Comparison of ENCODE assay signal across 8 cellular contexts in the genomic region with DNA sequence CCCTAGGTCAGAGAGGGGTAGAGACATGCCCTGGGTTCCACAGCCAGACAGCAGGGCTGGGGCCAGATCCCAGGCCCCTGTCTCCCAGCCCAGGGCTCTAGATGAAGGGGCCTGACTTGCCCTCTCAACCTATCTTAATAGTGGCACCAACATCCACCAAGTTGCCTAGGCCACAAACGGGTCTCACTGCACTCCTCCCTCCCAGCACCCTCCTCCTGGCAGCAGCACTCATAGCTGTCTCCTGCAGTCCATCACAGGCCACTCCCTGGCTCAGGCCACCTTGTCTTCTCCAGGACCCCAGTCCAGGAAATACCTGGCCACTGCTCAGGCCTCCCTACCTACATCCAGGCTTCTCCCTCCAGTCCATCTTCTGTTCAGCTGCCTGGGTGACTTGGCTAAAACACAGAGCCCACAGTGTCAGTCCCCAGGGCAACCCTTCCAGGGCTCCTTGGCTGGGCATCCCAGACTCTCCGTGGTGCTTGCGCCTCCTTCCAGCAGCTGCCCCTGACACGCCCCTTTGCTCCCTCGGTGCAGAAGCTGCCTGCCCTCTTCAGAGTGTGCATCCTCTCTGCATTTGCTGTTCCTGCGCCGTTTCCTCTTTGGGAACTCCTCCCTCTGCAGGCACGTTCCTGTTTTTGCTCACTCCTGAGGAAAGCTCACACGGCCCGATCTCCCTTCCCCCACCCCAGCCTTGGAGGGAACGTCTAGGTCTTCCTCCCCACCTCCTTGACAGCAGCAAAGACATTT. TPM values are rescaled to one million over a fixed set of nuclear protein-coding genes. Genes with fewer than 3 reads are reported as not detected.
A peak's percentile ranks its signal among the peaks of the same experiment; 100 is the strongest.
DNase-seq lines count a peak whose midpoint lies in the region; ATAC-seq and TF ChIP-seq lines count a peak whose summit lies in the region.

No MANE protein-coding gene starts in this region.

- peak in 1 of 4 donors; percentile 30 for TF ChIP-seq POLR2A in esophagus squamous epithelium (IDR thresholded peaks at IDR 0.05)

- no peak overlapping the region for H3K4me3 ChIP-seq in esophagus squamous epithelium

- DNase-seq in D341Med (ENCODE audit: low spot score) (peak; percentile 11), RPMI7951 (ENCODE audit: low read depth) (peak; percentile 46), esophagus squamous epithelium (lab: John Stamatoyannopoulos, UW) (no peak), omental fat pad (ENCODE audit: low spot score) (no peak), kidney tubule cell (ENCODE audit: low spot score) (no peak), A172 (ENCODE audit: low spot score) (no peak), NCI-H1436 (lab: John Stamatoyannopoulos, UW) (no peak)

- TF ChIP-seq CTCF in esophagus squamous epithelium (IDR thresholded peaks at IDR 0.05): peak in 1 of 6 experiments; percentile 6
- TF ChIP-seq CTCF in omental fat pad (IDR thresholded peaks at IDR 0.05): no peak

- intact Hi-C loops in esophagus squamous epithelium (cut with DNase I): no loop called here

- peak; percentile 54 for ATAC-seq in omental fat pad (ENCODE audit: low FRiP score)
- ATAC-seq in HG02885 (IDR thresholded peaks at IDR 0.05; ENCODE audit: poor library complexity, unreplicated experiment): no peak

- H3K27me3 ChIP-seq in esophagus squamous epithelium: no peaks in the 10 kb centered on the region

- peaks cover 0 to 7% (median 0%) of the 10 kb centered on the region in 3 donors for H3K9me3 ChIP-seq in esophagus squamous epithelium

- no peaks in the 10 kb centered on the region for H3K36me3 ChIP-seq in esophagus squamous epithelium

- H3K27ac ChIP-seq in esophagus squamous epithelium: peak overlapping the region; percentile 38 to 89 (median 74)

- peaks cover 5 to 30% (median 20%) of the 10 kb centered on the region in 3 donors for H3K4me1 ChIP-seq in esophagus squamous epithelium

- 34 to 36% methylated on average over 10 to 11 of the region's 11 CpGs for WGBS in esophagus squamous epithelium, 2 donors

RNA-seq across cellular contexts. Expression of a gene that starts 40.5 kb away (rescaled TPM):
- 13.4 and 13.6 TPM in 2 replicates for total RNA-seq in RPMI7951 (2014; rRNA removed; shearing (Covaris generic))
- 10 to 100 TPM in 2 of 4 donors, 1 to 10 TPM in 2; 3.0 to 23.4 (median 8.5) TPM for total RNA-seq in esophagus squamous epithelium
- 100 to 1,000 TPM in 1 of 4 donors, 10 to 100 TPM in 3; 18.7 to 222 (median 68.7) TPM for total RNA-seq in omental fat pad
- not detected in 2 replicates for total RNA-seq in A172 (2014; rRNA removed; shearing (Covaris generic))

Comparison
In these comparisons a context has a peak if more than half of its experiments do, and no peak if none do; other contexts are left out.
1. DNase-seq: peak in D341Med (single experiment) and RPMI7951 (single experiment); none in esophagus squamous epithelium (single experiment), omental fat pad (single experiment), kidney tubule cell (single experiment), A172 (single experiment) and NCI-H1436 (single experiment).